In the genomic region with DNA sequence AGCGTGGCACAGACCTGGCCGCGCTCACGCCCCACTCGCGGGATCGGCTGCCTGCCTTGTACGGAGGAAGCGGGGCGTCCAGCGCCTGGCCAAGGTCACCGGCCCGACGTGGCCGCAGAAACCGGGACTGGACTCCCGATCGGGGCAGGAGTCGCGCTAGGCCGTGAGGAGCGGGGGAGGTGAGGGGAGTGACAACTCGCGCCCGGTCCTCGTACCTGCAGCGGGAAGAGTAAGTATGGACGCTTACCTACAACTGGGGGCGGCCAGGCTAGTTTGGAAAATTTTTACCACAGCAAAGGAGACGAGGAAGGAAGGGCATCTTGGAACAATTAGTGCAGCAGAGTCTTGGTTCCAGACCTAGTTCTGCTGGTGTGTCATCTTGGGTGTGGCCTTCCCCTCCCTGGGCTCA, we compare ENCODE assay signal across 8 cellular contexts. TPM values are rescaled to one million over a fixed set of nuclear protein-coding genes. Genes with fewer than 3 reads are reported as not detected.
DNase-seq lines count a peak whose midpoint lies in the region; ATAC-seq and TF ChIP-seq lines count a peak whose summit lies in the region.

No MANE protein-coding gene starts in this region.

- H3K36me3 ChIP-seq in BE2C (no peaks in the 10 kb centered on the region), neuron (ENCODE audit: insufficient read depth, low read length) (peaks cover 5% of the 10 kb centered on the region)

- no peaks in the 10 kb centered on the region for H3K27me3 ChIP-seq in BE2C
- H3K27me3 ChIP-seq in neuron (ENCODE audit: insufficient read depth, low read length) = no peaks in the 10 kb centered on the region

- TF ChIP-seq CTCF in BE2C (IDR thresholded peaks at IDR 0.05; ENCODE audit: low read depth, low read length) (no peak), HFF-Myc (IDR thresholded peaks at IDR 0.05; ENCODE audit: low read depth, low read length, missing control alignments) (no peak), fibroblast of villous mesenchyme (IDR thresholded peaks at IDR 0.05; ENCODE audit: insufficient read depth, low read depth, low read length) (no peak)

- peaks cover 5% of the 10 kb centered on the region; the same call in 1 of the 2 replicates for H3K4me1 ChIP-seq in BE2C
- peaks cover 15% of the 10 kb centered on the region for H3K4me1 ChIP-seq in neuron (ENCODE audit: insufficient read depth, low read length)

- peaks cover 3% of the 10 kb centered on the region for H3K9me3 Mint-ChIP-seq in activated T-cell treated with anti-CD3 and anti-CD28 coated beads, Interleukin-2, amount 50 U/mL, for 4 hours

- H3K4me3 Mint-ChIP-seq in activated T-cell treated with anti-CD3 and anti-CD28 coated beads, Interleukin-2, amount 50 U/mL, for 4 hours = peak overlapping the region; percentile 81

- H3K9me3 ChIP-seq in BE2C (no peaks in the 10 kb centered on the region), neuron (ENCODE audit: low read length) (no peaks in the 10 kb centered on the region)

- no peak for ATAC-seq in activated T-cell treated with anti-CD3 and anti-CD28 coated beads, Interleukin-2, amount 50 U/mL, for 4 hours
- ATAC-seq in GM19452 (IDR thresholded peaks at IDR 0.05; ENCODE audit: unreplicated experiment) (no peak), HG02759 (IDR thresholded peaks at IDR 0.05; ENCODE audit: unreplicated experiment) (no peak), HG02623 (IDR thresholded peaks at IDR 0.05; ENCODE audit: unreplicated experiment) (no peak)

- no peak overlapping the region for H2AFZ ChIP-seq in neuron (ENCODE audit: low read depth, low read length)

- peaks cover 6% of the 10 kb centered on the region for H3K36me3 Mint-ChIP-seq in activated T-cell treated with anti-CD3 and anti-CD28 coated beads, Interleukin-2, amount 50 U/mL, for 4 hours (ENCODE audit: insufficient read depth)

- H3K27me3 Mint-ChIP-seq in activated T-cell treated with anti-CD3 and anti-CD28 coated beads, Interleukin-2, amount 50 U/mL, for 4 hours (ENCODE audit: low read depth) = no peaks in the 10 kb centered on the region

- peaks cover 40% of the 10 kb centered on the region for H3K4me1 Mint-ChIP-seq in activated T-cell treated with anti-CD3 and anti-CD28 coated beads, Interleukin-2, amount 50 U/mL, for 4 hours (ENCODE audit: low read depth)

- DNase-seq in BE2C = no peak
- no peak for DNase-seq in HFF-Myc (ENCODE audit: extremely low read depth, low read depth)
- no peak for DNase-seq in activated T-cell treated with anti-CD3 and anti-CD28 coated beads, Interleukin-2, amount 50 U/mL, for 4 hours
- DNase-seq in fibroblast of villous mesenchyme (ENCODE audit: low read depth) = peak; percentile 16

- H3K4me3 ChIP-seq in BE2C (ENCODE audit: low read depth, low read length) (peak overlapping the region; percentile 79), HFF-Myc (replicated peaks; ENCODE audit: low read depth, low read length) (peak overlapping the region; percentile 77), fibroblast of villous mesenchyme (ENCODE audit: low read depth, low read length) (peak overlapping the region; percentile 82), neuron (ENCODE audit: low read length) (peak overlapping the region; percentile 73)

RNA-seq across cellular contexts. Expression of gene UBE2F, which starts 0.7 kb away (rescaled TPM):
- 51.8 TPM for polyA plus RNA-seq in BE2C (2012; ENCODE audit: insufficient read depth, insufficient read length, low read depth)
- 10 to 100 TPM; 64.2 to 66.2 (median 66.1) TPM for total RNA-seq in activated T-cell treated with anti-CD3 and anti-CD28 coated beads, Interleukin-2, amount 50 U/mL, for 4 hours
- total RNA-seq in fibroblast of villous mesenchyme = 49.3 and 81.6 TPM in 2 replicates
